Comparison of ENCODE assay signal across 18 cellular contexts in the genomic region with DNA sequence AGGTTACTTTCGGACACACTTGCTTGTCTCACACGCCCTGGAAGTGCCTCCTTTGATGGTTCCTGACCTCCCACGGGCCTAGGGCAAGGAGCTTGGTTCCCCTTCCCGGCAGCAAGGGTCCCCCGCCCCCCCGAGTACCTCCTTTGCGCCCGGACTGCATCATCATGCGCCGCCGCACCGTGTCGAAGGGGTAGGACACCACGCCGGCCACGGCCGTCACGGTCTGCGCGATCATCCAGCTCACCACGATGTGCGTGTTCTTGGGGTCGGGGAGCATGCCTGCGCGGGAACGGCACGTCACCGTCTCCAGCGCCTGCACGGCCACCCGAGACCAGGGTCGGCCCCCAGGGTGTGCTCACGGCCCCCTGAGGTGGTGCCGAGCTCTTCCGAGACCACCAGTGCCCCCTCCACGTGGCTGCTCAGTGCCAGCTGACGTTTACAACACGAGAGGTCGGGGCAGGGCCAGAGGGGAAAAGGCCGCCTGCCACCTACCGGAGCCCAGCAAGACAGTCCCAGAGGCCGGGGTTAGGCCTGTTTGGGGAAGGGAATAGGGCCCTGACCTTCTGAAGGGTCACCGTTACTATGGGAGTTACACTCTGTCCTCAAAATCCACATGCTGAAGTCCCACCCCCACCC. TPM values are rescaled to one million over a fixed set of nuclear protein-coding genes. Genes with fewer than 3 reads are reported as not detected.
DNase-seq lines count a peak whose midpoint lies in the region; ATAC-seq lines count a peak whose summit lies in the region.
"Had no signal": no experiment of that assay in that cellular context is flagged by ENCODE, and none has a peak within 500 bp of the region (broad histone marks: within the 10 kb centered on the region; RNA-seq: fewer than 3 reads in every experiment).

No MANE protein-coding gene starts in this region.

- no peaks in the 10 kb centered on the region for H3K9me3 Mint-ChIP-seq in activated naive CD8-positive, alpha-beta T cell (ENCODE audit: low read depth)
- no peaks in the 10 kb centered on the region for H3K9me3 Mint-ChIP-seq in activated naive CD8-positive, alpha-beta T cell treated with anti-CD3 and anti-CD28 coated beads, Interleukin-2, amount 50 U/mL, for 24 hours
- H3K9me3 Mint-ChIP-seq in activated CD8-positive, alpha-beta memory T cell treated with anti-CD3 and anti-CD28 coated beads, Interleukin-2, amount 10 ng/mL, durations not matched to agents 7 days and 5 days (ENCODE audit: low read depth) = no peaks in the 10 kb centered on the region
- H3K9me3 Mint-ChIP-seq in stimulated activated naive CD8-positive, alpha-beta T cell treated with anti-CD3 and anti-CD28 coated beads, Interleukin-15, amount 100 ng/mL, for 72 hours = no peaks in the 10 kb centered on the region
- H3K9me3 Mint-ChIP-seq: mesothelial cell of epicardium had no signal

- peak overlapping the region; percentile 91 for H3K4me3 Mint-ChIP-seq in activated naive CD8-positive, alpha-beta T cell
- H3K4me3 Mint-ChIP-seq in activated naive CD8-positive, alpha-beta T cell treated with anti-CD3 and anti-CD28 coated beads, Interleukin-2, amount 50 U/mL, for 24 hours = no peak overlapping the region
- no peak overlapping the region for H3K4me3 Mint-ChIP-seq in activated CD8-positive, alpha-beta memory T cell treated with anti-CD3 and anti-CD28 coated beads, Interleukin-2, amount 10 ng/mL, durations not matched to agents 7 days and 5 days
- peak overlapping the region; percentile 21 to 33 for H3K4me3 Mint-ChIP-seq in stimulated activated naive CD8-positive, alpha-beta T cell treated with anti-CD3 and anti-CD28 coated beads, Interleukin-15, amount 100 ng/mL, for 72 hours
- H3K4me3 Mint-ChIP-seq: mesothelial cell of epicardium had no signal

- peaks cover 30% of the 10 kb centered on the region for H3K4me1 Mint-ChIP-seq in activated naive CD8-positive, alpha-beta T cell (ENCODE audit: low read depth)
- peaks cover 37% of the 10 kb centered on the region for H3K4me1 Mint-ChIP-seq in activated naive CD8-positive, alpha-beta T cell treated with anti-CD3 and anti-CD28 coated beads, Interleukin-2, amount 50 U/mL, for 24 hours
- H3K4me1 Mint-ChIP-seq in activated CD8-positive, alpha-beta memory T cell treated with anti-CD3 and anti-CD28 coated beads, Interleukin-2, amount 10 ng/mL, durations not matched to agents 7 days and 5 days = peaks cover 33% of the 10 kb centered on the region
- peaks cover 50% of the 10 kb centered on the region for H3K4me1 Mint-ChIP-seq in stimulated activated naive CD8-positive, alpha-beta T cell treated with anti-CD3 and anti-CD28 coated beads, Interleukin-15, amount 100 ng/mL, for 72 hours

- ATAC-seq in activated naive CD8-positive, alpha-beta T cell treated with anti-CD3 and anti-CD28 coated beads, Interleukin-2, amount 50 U/mL, for 24 hours = no peak
- no peak for ATAC-seq in activated CD8-positive, alpha-beta memory T cell treated with anti-CD3 and anti-CD28 coated beads, Interleukin-2, amount 10 ng/mL, durations not matched to agents 7 days and 5 days
- no peak for ATAC-seq in left lobe of liver
- ATAC-seq in stimulated activated naive CD8-positive, alpha-beta T cell treated with anti-CD3 and anti-CD28 coated beads, Interleukin-15, amount 100 ng/mL, for 72 hours = no peak
- ATAC-seq in GM18867 (IDR thresholded peaks at IDR 0.05; ENCODE audit: unreplicated experiment) = no peak
- no peak for ATAC-seq in GM19467 (IDR thresholded peaks at IDR 0.05; ENCODE audit: unreplicated experiment)
- ATAC-seq: foreskin keratinocyte had no signal

- H3K36me3 Mint-ChIP-seq in activated naive CD8-positive, alpha-beta T cell = peaks cover 4% of the 10 kb centered on the region
- H3K36me3 Mint-ChIP-seq in activated naive CD8-positive, alpha-beta T cell treated with anti-CD3 and anti-CD28 coated beads, Interleukin-2, amount 50 U/mL, for 24 hours (ENCODE audit: low read depth) = peaks cover 69% of the 10 kb centered on the region
- peaks cover 62% of the 10 kb centered on the region for H3K36me3 Mint-ChIP-seq in activated CD8-positive, alpha-beta memory T cell treated with anti-CD3 and anti-CD28 coated beads, Interleukin-2, amount 10 ng/mL, durations not matched to agents 7 days and 5 days

- CTCF ChIA-PET in activated CD8-positive, alpha-beta memory T cell treated with anti-CD3 and anti-CD28 coated beads, Interleukin-2, amount 10 ng/mL, durations not matched to agents 7 days and 5 days (lab: Charles Lee) = no interaction called here

- no peak overlapping the region for H3K27ac Mint-ChIP-seq in activated naive CD8-positive, alpha-beta T cell
- no peak overlapping the region for H3K27ac Mint-ChIP-seq in activated naive CD8-positive, alpha-beta T cell treated with anti-CD3 and anti-CD28 coated beads, Interleukin-2, amount 50 U/mL, for 24 hours
- no peak overlapping the region for H3K27ac Mint-ChIP-seq in activated CD8-positive, alpha-beta memory T cell treated with anti-CD3 and anti-CD28 coated beads, Interleukin-2, amount 10 ng/mL, durations not matched to agents 7 days and 5 days
- peak overlapping the region in 1 of 2 donors; percentile 93 for H3K27ac Mint-ChIP-seq in stimulated activated naive CD8-positive, alpha-beta T cell treated with anti-CD3 and anti-CD28 coated beads, Interleukin-15, amount 100 ng/mL, for 72 hours
- H3K27ac Mint-ChIP-seq: mesothelial cell of epicardium had no signal

- no peaks in the 10 kb centered on the region for H3K27me3 Mint-ChIP-seq in activated naive CD8-positive, alpha-beta T cell
- H3K27me3 Mint-ChIP-seq in activated naive CD8-positive, alpha-beta T cell treated with anti-CD3 and anti-CD28 coated beads, Interleukin-2, amount 50 U/mL, for 24 hours = no peaks in the 10 kb centered on the region
- no peaks in the 10 kb centered on the region for H3K27me3 Mint-ChIP-seq in activated CD8-positive, alpha-beta memory T cell treated with anti-CD3 and anti-CD28 coated beads, Interleukin-2, amount 10 ng/mL, durations not matched to agents 7 days and 5 days
- H3K27me3 Mint-ChIP-seq in stimulated activated naive CD8-positive, alpha-beta T cell treated with anti-CD3 and anti-CD28 coated beads, Interleukin-15, amount 100 ng/mL, for 72 hours = no peaks in the 10 kb centered on the region

- no peak for DNase-seq in activated naive CD8-positive, alpha-beta T cell treated with anti-CD3 and anti-CD28 coated beads, Interleukin-2, amount 50 U/mL, for 24 hours
- DNase-seq in activated CD8-positive, alpha-beta memory T cell treated with anti-CD3 and anti-CD28 coated beads, Interleukin-2, amount 10 ng/mL, durations not matched to agents 7 days and 5 days = peak; percentile 40
- DNase-seq in left lobe of liver (ENCODE audit: low spot score) (peak; percentile 48), MV-4-11 (lab: John Stamatoyannopoulos, UW) (no peak)
- DNase-seq in stimulated activated naive CD8-positive, alpha-beta T cell treated with anti-CD3 and anti-CD28 coated beads, Interleukin-15, amount 100 ng/mL, for 72 hours = peak in 1 of 2 donors; percentile 13
- DNase-seq: DMS153, foreskin keratinocyte, NCI-H146, NCI-H446, occipital lobe, substantia nigra, SW 1271 had no signal

RNA-seq across cellular contexts. Expression of gene SLC25A6, which starts 4.7 kb away (rescaled TPM):
- total RNA-seq in activated CD8-positive, alpha-beta memory T cell treated with anti-CD3 and anti-CD28 coated beads, Interleukin-2, amount 10 ng/mL, durations not matched to agents 7 days and 5 days = 100 to 1,000 TPM; 204 to 235 TPM
- total RNA-seq in left lobe of liver = 55.9 TPM

RNA-seq across cellular contexts. Expression of gene IL3RA, which starts 50.7 kb away (rescaled TPM):
- 1 to 10 TPM; 2.8 to 3.1 TPM for total RNA-seq in activated CD8-positive, alpha-beta memory T cell treated with anti-CD3 and anti-CD28 coated beads, Interleukin-2, amount 10 ng/mL, durations not matched to agents 7 days and 5 days
- 0.40 TPM for total RNA-seq in left lobe of liver
- total RNA-seq: foreskin keratinocyte, OCI-LY7, smooth muscle cell had no signal

Comparison
In these comparisons a context has a peak if more than half of its experiments do, and no peak if none do; other contexts are left out.
1. H3K4me3 Mint-ChIP-seq: peak in activated naive CD8-positive, alpha-beta T cell (single experiment) and stimulated activated naive CD8-positive, alpha-beta T cell treated with anti-CD3 and anti-CD28 coated beads, Interleukin-15, amount 100 ng/mL, for 72 hours (2 of 2); none in activated naive CD8-positive, alpha-beta T cell treated with anti-CD3 and anti-CD28 coated beads, Interleukin-2, amount 50 U/mL, for 24 hours (single experiment) and activated CD8-positive, alpha-beta memory T cell treated with anti-CD3 and anti-CD28 coated beads, Interleukin-2, amount 10 ng/mL, durations not matched to agents 7 days and 5 days (single experiment).
2. DNase-seq: peak in activated CD8-positive, alpha-beta memory T cell treated with anti-CD3 and anti-CD28 coated beads, Interleukin-2, amount 10 ng/mL, durations not matched to agents 7 days and 5 days (single experiment) and left lobe of liver (single experiment); none in activated naive CD8-positive, alpha-beta T cell treated with anti-CD3 and anti-CD28 coated beads, Interleukin-2, amount 50 U/mL, for 24 hours (single experiment) and MV-4-11 (single experiment).